ENCODE assay signal across 8 cellular contexts in the genomic region with DNA sequence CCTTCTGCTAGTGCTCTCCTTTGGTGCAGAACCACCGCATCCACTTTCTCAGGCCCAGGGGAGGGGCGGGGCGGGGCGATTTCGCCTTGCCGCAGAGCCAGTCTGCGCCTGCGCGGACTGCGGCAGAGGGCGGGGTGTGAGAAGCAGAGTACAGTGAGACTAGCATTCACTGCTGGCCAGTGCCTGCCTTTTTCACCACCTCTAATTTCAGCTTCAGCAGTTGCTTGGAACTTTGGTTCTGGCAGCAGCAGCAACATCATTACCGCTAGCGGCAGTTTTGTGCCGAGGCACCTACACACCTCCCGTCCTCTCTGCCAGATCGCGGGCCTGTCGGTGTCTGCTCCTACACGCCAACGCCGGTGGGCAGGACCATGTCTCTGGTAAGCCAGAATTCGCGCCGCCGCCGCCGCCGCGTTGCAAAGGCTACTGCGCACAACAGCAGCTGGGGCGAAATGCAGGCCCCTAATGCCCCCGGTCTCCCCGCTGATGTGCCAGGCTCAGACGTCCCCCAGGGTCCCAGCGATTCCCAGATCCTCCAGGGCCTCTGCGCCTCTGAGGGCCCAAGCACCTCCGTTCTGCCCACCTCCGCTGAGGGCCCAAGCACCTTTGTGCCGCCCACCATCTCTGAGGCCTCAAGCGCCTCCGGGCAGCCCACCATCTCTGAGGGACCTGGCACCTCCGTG.
DNase-seq lines count a peak whose midpoint lies in the region; ATAC-seq and TF ChIP-seq lines count a peak whose summit lies in the region.

A gene with protein sequence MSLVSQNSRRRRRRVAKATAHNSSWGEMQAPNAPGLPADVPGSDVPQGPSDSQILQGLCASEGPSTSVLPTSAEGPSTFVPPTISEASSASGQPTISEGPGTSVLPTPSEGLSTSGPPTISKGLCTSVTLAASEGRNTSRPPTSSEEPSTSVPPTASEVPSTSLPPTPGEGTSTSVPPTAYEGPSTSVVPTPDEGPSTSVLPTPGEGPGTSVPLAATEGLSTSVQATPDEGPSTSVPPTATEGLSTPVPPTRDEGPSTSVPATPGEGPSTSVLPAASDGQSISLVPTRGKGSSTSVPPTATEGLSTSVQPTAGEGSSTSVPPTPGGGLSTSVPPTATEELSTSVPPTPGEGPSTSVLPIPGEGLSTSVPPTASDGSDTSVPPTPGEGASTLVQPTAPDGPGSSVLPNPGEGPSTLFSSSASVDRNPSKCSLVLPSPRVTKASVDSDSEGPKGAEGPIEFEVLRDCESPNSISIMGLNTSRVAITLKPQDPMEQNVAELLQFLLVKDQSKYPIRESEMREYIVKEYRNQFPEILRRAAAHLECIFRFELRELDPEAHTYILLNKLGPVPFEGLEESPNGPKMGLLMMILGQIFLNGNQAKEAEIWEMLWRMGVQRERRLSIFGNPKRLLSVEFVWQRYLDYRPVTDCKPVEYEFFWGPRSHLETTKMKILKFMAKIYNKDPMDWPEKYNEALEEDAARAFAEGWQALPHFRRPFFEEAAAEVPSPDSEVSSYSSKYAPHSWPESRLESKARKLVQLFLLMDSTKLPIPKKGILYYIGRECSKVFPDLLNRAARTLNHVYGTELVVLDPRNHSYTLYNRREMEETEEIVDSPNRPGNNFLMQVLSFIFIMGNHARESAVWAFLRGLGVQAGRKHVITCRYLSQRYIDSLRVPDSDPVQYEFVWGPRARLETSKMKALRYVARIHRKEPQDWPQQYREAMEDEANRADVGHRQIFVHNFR (plus strand): TSS at position 151 of the 683 bp plus-strand sequence. CDS start 221 bp downstream, at position 372.

- peak within 1 kb of the TSS; percentile 11 to 65 for H3K9ac ChIP-seq in mucosa of rectum (ENCODE audit: low read depth in 1 of 2, low read length in 2 of 2)

- peak; percentile 89 for DNase-seq in AG08395 (ENCODE audit: low spot score)
- DNase-seq in NCI-H526 treated with DMSO at 0.1 percent for 48 hours (lab: John Stamatoyannopoulos, UW): peak; percentile 43
- DNase-seq in activated T-cell treated with anti-CD3 and anti-CD28 coated beads for 4 hours: peak; percentile 70
- DNase-seq in erythroblast (lab: John Stamatoyannopoulos, UW): peak; percentile 71 to 72
- peak; percentile 46 to 55 for DNase-seq in stimulated activated CD8-positive, alpha-beta memory T cell treated with anti-CD3 and anti-CD28 coated beads, Interleukin-4, amount 100 ng/mL, for 4 hours (ENCODE audit: low read depth in 2 of 2, low spot score in 1 of 2)

- ATAC-seq in GM19035 (IDR thresholded peaks at IDR 0.05; ENCODE audit: unreplicated experiment) (peak; percentile 88), HG03280 (IDR thresholded peaks at IDR 0.05; ENCODE audit: unreplicated experiment) (peak; percentile 93)

- H3K27ac ChIP-seq in mucosa of rectum (ENCODE audit: low read depth in 2 of 2, low read length in 2 of 2): peak within 1 kb of the TSS in 1 of 2 donors; percentile 24

- peaks cover 0 to 3% of the 10 kb centered on the region in 2 donors for H3K4me1 ChIP-seq in mucosa of rectum (ENCODE audit: control insufficient read depth in 2 of 2, insufficient read depth in 2 of 2, low read length in 2 of 2)

- H3K36me3 ChIP-seq in mucosa of rectum (ENCODE audit: control insufficient read depth in 2 of 2, insufficient read depth in 2 of 2, low read length in 2 of 2): no peaks in the 10 kb centered on the region

- H3K4me3 ChIP-seq in mucosa of rectum (ENCODE audit: low read length in 2 of 2): peak within 1 kb of the TSS; percentile 67 to 74

- no peaks in the 10 kb centered on the region for H3K27me3 ChIP-seq in mucosa of rectum (ENCODE audit: control insufficient read depth in 2 of 2, insufficient read depth in 2 of 2, low read length in 2 of 2)

- no peak for TF ChIP-seq POLR2A in erythroblast (IDR thresholded peaks at IDR 0.05; ENCODE audit: low read length)

- H3K9me3 ChIP-seq in mucosa of rectum (ENCODE audit: control insufficient read depth in 2 of 2, low read length in 2 of 2): no peaks in the 10 kb centered on the region
